In the genomic region with DNA sequence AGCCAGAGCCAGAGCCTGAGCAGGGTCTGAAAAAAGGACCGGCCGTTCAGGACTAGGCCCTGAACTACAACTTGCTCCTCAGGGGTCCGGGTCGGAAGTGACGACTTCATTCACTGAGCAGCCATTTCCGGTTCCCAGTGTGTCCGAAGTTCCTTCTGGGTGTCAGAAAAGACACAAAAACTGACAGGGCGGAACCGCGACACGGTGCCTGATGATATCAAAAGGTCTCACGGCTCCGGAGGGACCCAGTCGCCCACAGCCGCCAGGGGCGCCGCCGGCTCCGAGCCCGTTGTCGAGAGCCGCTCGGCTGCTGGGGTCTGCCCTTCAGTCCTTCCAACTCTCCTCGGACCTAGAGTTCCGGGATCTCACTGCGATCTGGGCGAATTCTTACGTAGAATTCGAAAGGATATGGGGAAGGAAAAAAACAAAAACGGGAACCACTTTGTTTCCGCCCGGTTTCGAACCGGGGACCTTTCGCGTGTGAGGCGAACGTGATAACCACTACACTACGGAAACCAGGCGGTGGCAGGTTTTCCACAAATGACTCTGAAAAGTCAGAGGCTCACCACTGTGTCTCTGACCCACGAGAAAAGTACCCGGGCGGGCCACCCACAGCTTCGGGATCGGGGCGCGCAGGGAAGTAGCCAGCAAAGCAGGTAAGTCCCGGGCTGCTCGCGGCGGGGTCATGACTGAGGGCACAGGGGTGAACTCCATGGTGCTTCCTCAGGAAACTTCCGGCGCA, we compare ENCODE assay signal across 8 cellular contexts.
A peak's percentile ranks its signal among the peaks of the same experiment; 100 is the strongest.
DNase-seq lines count a peak whose midpoint lies in the region; ATAC-seq lines count a peak whose summit lies in the region.

No MANE protein-coding gene starts in this region.

- ATAC-seq in GM19468 (IDR thresholded peaks at IDR 0.05; ENCODE audit: extremely low read depth, unreplicated experiment) (peak; percentile 44), memory B cell (ENCODE audit: low read depth) (peak; percentile 81)

- peaks cover 3% of the 10 kb centered on the region for H3K36me3 Mint-ChIP-seq in memory B cell

- H3K9me3 ChIP-seq in effector memory CD4-positive, alpha-beta T cell (ENCODE audit: control insufficient read depth, low read length), result no peaks in the 10 kb centered on the region

- no peaks in the 10 kb centered on the region for H3K36me3 ChIP-seq in effector memory CD4-positive, alpha-beta T cell (ENCODE audit: control insufficient read depth, insufficient read depth, low read length)

- peak; percentile 98 for DNase-seq in COLO829 (ENCODE audit: low spot score)
- DNase-seq in HS-5 (ENCODE audit: low read depth), result peak; percentile 89
- peak; percentile 90 for DNase-seq in NK-92 treated with Interleukin-12 subunit alpha and Interleukin-12 subunit beta, amount 100 ng/mL, for 24 hours (lab: John Stamatoyannopoulos, UW)
- DNase-seq in activated CD8-positive, alpha-beta memory T cell treated with anti-CD3 and anti-CD28 coated beads for 4 hours (ENCODE audit: low read depth in 2 of 2), result peak; percentile 87 to 88
- DNase-seq in effector memory CD4-positive, alpha-beta T cell, result peak; percentile 89 to 97 (median 91)
- DNase-seq in memory B cell (ENCODE audit: low spot score in 2 of 2), result peak; percentile 97 to 98
- peak; percentile 95 for DNase-seq in stimulated activated CD8-positive, alpha-beta memory T cell treated with anti-CD3 and anti-CD28 coated beads, Interleukin-12 subunit alpha, Interleukin-12 subunit beta, amount 100 ng/mL, for 1 hour (ENCODE audit: low read depth)

- H3K4me1 ChIP-seq in effector memory CD4-positive, alpha-beta T cell (ENCODE audit: control insufficient read depth, insufficient read depth, low read length, poor library complexity, severe bottlenecking), result peaks cover 4% of the 10 kb centered on the region

- H3K4me3 ChIP-seq in effector memory CD4-positive, alpha-beta T cell (ENCODE audit: insufficient read depth, low read depth, low read length, poor library complexity, severe bottlenecking), result peak overlapping the region; percentile 96

- no peaks in the 10 kb centered on the region for H3K27me3 Mint-ChIP-seq in memory B cell

- peak overlapping the region; percentile 100 for H3K27ac Mint-ChIP-seq in memory B cell

- peak overlapping the region; percentile 97 for H3K4me3 Mint-ChIP-seq in memory B cell

- H3K4me1 Mint-ChIP-seq in memory B cell, result peaks cover 18% of the 10 kb centered on the region

- peaks cover 1% of the 10 kb centered on the region for H3K9me3 Mint-ChIP-seq in memory B cell

- H3K27me3 ChIP-seq in effector memory CD4-positive, alpha-beta T cell (replicated peaks; ENCODE audit: control insufficient read depth, insufficient read depth, low read length, poor library complexity, severe bottlenecking), result no peaks in the 10 kb centered on the region

- H3K27ac ChIP-seq in effector memory CD4-positive, alpha-beta T cell (ENCODE audit: insufficient read depth, low read length, poor library complexity, severe bottlenecking), result peak overlapping the region; percentile 94

Comparison
In these comparisons a context has a peak if more than half of its experiments do, and no peak if none do; other contexts are left out.
1. Peak in every context shown above with its lines: DNase-seq, ATAC-seq, H3K4me3 ChIP-seq and H3K27ac ChIP-seq.